In genomic region chr4:151908734-151909497, GRCh38 we compare ENCODE assay signal across 22 cellular contexts.
"Had no signal": no experiment of that assay in that cellular context is flagged by ENCODE, and none has a peak within 500 bp of the region (broad histone marks: within the 10 kb centered on the region; RNA-seq: fewer than 3 reads in every experiment).

No MANE protein-coding gene starts in this region.

- DNase-seq: activated CD4-positive, alpha-beta memory T cell treated with anti-CD3 and anti-CD28 coated beads, Interleukin-2, amount 10 ng/mL, durations not matched to agents 7 days and 5 days; activated CD4-positive, alpha-beta T cell treated with anti-CD3 and anti-CD28 coated beads for 4 hours; activated naive CD4-positive, alpha-beta T cell treated with anti-CD3 and anti-CD28 coated beads for 36 hours; activated T-cell treated with anti-CD3 and anti-CD28 coated beads, Interleukin-2, amount 50 U/mL, for 24 hours; caudate nucleus; endodermal cell; foreskin keratinocyte; glutamatergic neuron; hypothalamus; stimulated activated CD4-positive, alpha-beta T cell treated with anti-CD3 and anti-CD28 coated beads, Interleukin-4, amount 100 ng/mL, for 24 hours; stomach; testis had no signal

- H3K4me2 ChIP-seq: smooth muscle cell had no signal

- H3K36me3 ChIP-seq: stomach had no signal

- H3K4me3 ChIP-seq: lung, smooth muscle cell, stomach, testis had no signal

- H3K9me3 ChIP-seq: stomach, testis had no signal

- H3K27me3 ChIP-seq: stomach, testis had no signal

- H2AFZ ChIP-seq: parathyroid adenoma had no signal

- H3K27ac ChIP-seq: epithelial cell of prostate, foreskin keratinocyte, parathyroid adenoma, stomach, testis had no signal

- ATAC-seq: foreskin keratinocyte; natural killer cell treated with Interleukin-12 subunit alpha and Interleukin-12 subunit beta and Interleukin-15 and Interleukin-18, amount 100 ng/mL, for 72 hours; sciatic nerve; stimulated activated effector memory CD8-positive, alpha-beta T cell treated with anti-CD3 and anti-CD28 coated beads, Interleukin-12 subunit alpha, Interleukin-12 subunit beta, amount 100 ng/mL, for 72 hours; WTC11 had no signal

- H3K9ac ChIP-seq: parathyroid adenoma had no signal

- H3K4me1 ChIP-seq: foreskin keratinocyte, parathyroid adenoma, testis had no signal

- FAIRE-seq: keratinocyte, TTC549 had no signal
